Comparison of ENCODE assay signal across 20 cellular contexts in the genomic region with DNA sequence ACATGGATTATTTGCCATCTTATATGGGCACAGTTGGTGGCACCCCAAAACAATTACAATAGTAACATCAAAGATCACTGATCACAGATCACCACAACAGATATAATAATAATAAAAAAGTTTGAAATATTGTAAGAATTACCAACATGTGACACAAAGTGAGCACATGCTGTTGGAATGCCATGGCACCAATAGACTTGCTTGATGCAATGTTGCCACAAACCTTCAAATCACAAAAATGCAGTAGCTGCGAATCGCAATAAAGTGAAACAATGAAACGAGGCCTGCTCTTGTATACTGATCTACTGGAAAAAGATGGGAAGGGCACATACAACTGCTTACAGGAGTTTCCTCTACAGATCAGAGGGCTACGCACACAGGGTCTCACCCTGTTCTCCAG. TPM values are rescaled to one million over a fixed set of nuclear protein-coding genes. Genes with fewer than 3 reads are reported as not detected.
DNase-seq lines count a peak whose midpoint lies in the region; ATAC-seq and TF ChIP-seq lines count a peak whose summit lies in the region.
"Had no signal": no experiment of that assay in that cellular context is flagged by ENCODE, and none has a peak within 500 bp of the region (broad histone marks: within the 10 kb centered on the region; RNA-seq: fewer than 3 reads in every experiment).

No MANE protein-coding gene starts in this region.

- no peaks in the 10 kb centered on the region for H3K36me3 Mint-ChIP-seq in mesothelial cell of epicardium

- no peak overlapping the region for H3K4me3 ChIP-seq in AG10803 (ENCODE audit: low read length)
- no peak overlapping the region for H3K4me3 ChIP-seq in IMR-90 (ENCODE audit: insufficient read depth, low read depth, low read length)
- no peak overlapping the region for H3K4me3 ChIP-seq in choroid plexus epithelial cell (ENCODE audit: low read depth, low read length)
- H3K4me3 ChIP-seq in heart left ventricle, result no peak overlapping the region
- H3K4me3 ChIP-seq: PC-9 had no signal

- no peak overlapping the region for H2BK5ac ChIP-seq in IMR-90 (ENCODE audit: low read depth, low read length, poor library complexity, severe bottlenecking)

- H3K4me1 ChIP-seq in IMR-90 (ENCODE audit: control insufficient read depth, insufficient read depth, low read length) (no peaks in the 10 kb centered on the region), heart left ventricle (no peaks in the 10 kb centered on the region)

- no peak overlapping the region for H3K23ac ChIP-seq in IMR-90 (ENCODE audit: low read depth, low read length)

- H3K18ac ChIP-seq in IMR-90 (ENCODE audit: low read depth, low read length), result no peak overlapping the region

- H3K9me1 ChIP-seq in IMR-90 (ENCODE audit: insufficient read depth, low read length), result no peaks in the 10 kb centered on the region

- no peak overlapping the region for H2AK5ac ChIP-seq in IMR-90 (ENCODE audit: low read depth, low read length)

- H3K27me3 Mint-ChIP-seq in mesothelial cell of epicardium (ENCODE audit: low read depth), result no peaks in the 10 kb centered on the region
- H3K27me3 Mint-ChIP-seq: CD4-positive, alpha-beta T cell had no signal

- no peaks in the 10 kb centered on the region for H3K27me3 ChIP-seq in IMR-90 (ENCODE audit: control insufficient read depth, insufficient read depth, low read length)
- no peaks in the 10 kb centered on the region for H3K27me3 ChIP-seq in heart left ventricle

- H4K5ac ChIP-seq in IMR-90 (ENCODE audit: low read depth, low read length), result no peak overlapping the region

- H2AK9ac ChIP-seq in IMR-90 (replicated peaks; ENCODE audit: low read depth, low read length, poor library complexity), result no peak overlapping the region

- H4K8ac ChIP-seq in IMR-90 (ENCODE audit: low read depth in 2 of 2, low read length in 2 of 2), result no peak overlapping the region

- H4K91ac ChIP-seq in IMR-90 (ENCODE audit: insufficient read depth, low read depth, low read length), result no peak overlapping the region

- no peaks in the 10 kb centered on the region for H3K9me3 Mint-ChIP-seq in mesothelial cell of epicardium
- H3K9me3 Mint-ChIP-seq: CD4-positive, alpha-beta T cell had no signal

- H3K9me3 ChIP-seq in IMR-90 (ENCODE audit: control insufficient read depth, insufficient read depth, low read length), result no peaks in the 10 kb centered on the region
- H3K9me3 ChIP-seq in heart left ventricle, result peaks cover 0 to 5% (median 0%) of the 10 kb centered on the region in 12 donors

- H3K4ac ChIP-seq in IMR-90 (ENCODE audit: low read depth, low read length), result no peak overlapping the region

- CTCF ChIA-PET in IMR-90 (lab: Yijun Ruan, JAX), result no interaction called here

- dilution Hi-C loops in IMR-90 (cut with HindIII; ENCODE audit: low sequenced_read_pairs, unreplicated experiment), result no loop called here

- no peaks in the 10 kb centered on the region for H4K20me1 ChIP-seq in IMR-90 (ENCODE audit: insufficient read depth, low read length)

- ATAC-seq in IMR-90 (ENCODE audit: low read depth) (no peak), GM19463 (IDR thresholded peaks at IDR 0.05; ENCODE audit: unreplicated experiment) (no peak), heart left ventricle (no peak)
- ATAC-seq: SK-N-SH treated with all-trans-retinoic acid at 6 μM for 48 hours had no signal

- TF ChIP-seq CTCF in AG10803 (conservative IDR thresholded peaks at IDR 0.05; ENCODE audit: low read length), result no peak
- no peak for TF ChIP-seq CTCF in IMR-90 (conservative IDR thresholded peaks at IDR 0.05; ENCODE audit: low read depth, low read length)
- TF ChIP-seq CTCF in choroid plexus epithelial cell (conservative IDR thresholded peaks at IDR 0.05; ENCODE audit: low read depth, low read length), result no peak
- TF ChIP-seq CTCF in mesothelial cell of epicardium (IDR thresholded peaks at IDR 0.05; ENCODE audit: unreplicated experiment), result no peak
- TF ChIP-seq CTCF in heart left ventricle (IDR thresholded peaks at IDR 0.05), result no peak

- POLR2A ChIA-PET in IMR-90 (lab: Charles Lee; ENCODE audit: unreplicated experiment), result no interaction called here

- intact Hi-C loops in IMR-90 (cut with micrococcal nuclease), result no loop called here
- intact Hi-C loops in heart left ventricle (cut with DNase I), result no loop called here

- no peak overlapping the region for H3K4me2 ChIP-seq in IMR-90 (ENCODE audit: low read depth, low read length)
- H3K4me2 ChIP-seq: PC-9 had no signal

- H3K56ac ChIP-seq in IMR-90 (ENCODE audit: extremely low read depth, insufficient read depth, low read length), result no peak overlapping the region

- DNase-seq in AG10803 (ENCODE audit: low read depth), result peak; percentile 27
- peak; percentile 36 for DNase-seq in IMR-90
- DNase-seq in choroid plexus epithelial cell (ENCODE audit: low read depth), result peak; percentile 56
- DNase-seq in iris pigment epithelial cell (ENCODE audit: low read depth), result peak; percentile 66
- no peak for DNase-seq in AG20443 (ENCODE audit: low spot score)
- no peak for DNase-seq in mesothelial cell of epicardium (ENCODE audit: low spot score in 2 of 2, unreplicated experiment in 2 of 2)
- DNase-seq in heart left ventricle, result no peak
- DNase-seq: 8988T; CD4-positive, alpha-beta T cell; DMS153; MV-4-11; NCI-H187; NCI-H2107; NCI-H226; NCI-H524; PC-9; SIG-M5 had no signal

- H2BK15ac ChIP-seq in IMR-90 (ENCODE audit: low read depth, low read length), result no peak overlapping the region

- H2AFZ ChIP-seq in IMR-90 (replicated peaks; ENCODE audit: low read length, poor library complexity), result peak overlapping the region; percentile 11
- H2AFZ ChIP-seq: PC-9 had no signal

- no peak overlapping the region for H3K27ac Mint-ChIP-seq in mesothelial cell of epicardium
- H3K27ac Mint-ChIP-seq: CD4-positive, alpha-beta T cell had no signal

- BruUV-seq in IMR-90 (replicated peaks; lab: Mats Ljungman, UMichigan), result no TSS peak

- no peak for TF ChIP-seq RAD21 in IMR-90 (IDR thresholded peaks at IDR 0.05; ENCODE audit: low read length)

- H2BK120ac ChIP-seq in IMR-90 (ENCODE audit: low read depth, low read length), result no peak overlapping the region

- H3K27ac ChIP-seq in IMR-90 (ENCODE audit: insufficient read depth, low read length), result no peak overlapping the region
- no peak overlapping the region for H3K27ac ChIP-seq in heart left ventricle
- H3K27ac ChIP-seq: PC-9, RWPE1 had no signal

- in situ Hi-C loops in IMR-90 (cut with MboI; ENCODE audit: low sequenced_read_pairs), result no loop called here

- H3K4me3 Mint-ChIP-seq in mesothelial cell of epicardium, result no peak overlapping the region
- H3K4me3 Mint-ChIP-seq: CD4-positive, alpha-beta T cell had no signal

- no peaks in the 10 kb centered on the region for H3K36me3 ChIP-seq in IMR-90 (ENCODE audit: control insufficient read depth, insufficient read depth, low read length)
- H3K36me3 ChIP-seq in heart left ventricle, result no peaks in the 10 kb centered on the region

- 93% methylated on average over 2 of the region's 4 CpGs; no CpG with 5 or more reads in 1 of the 2 experiments for WGBS in IMR-90 (ENCODE audit: extremely low coverage in 2 of 2, insufficient read length in 1 of 2), 2 experiments
- WGBS in heart left ventricle, 4 donors, result 92 to 99% (median 94%) methylated on average over 4 of the region's 4 CpGs

- no peak for TF ChIP-seq POLR2A in IMR-90 (IDR thresholded peaks at IDR 0.05; ENCODE audit: low read depth, low read length)
- TF ChIP-seq POLR2A in heart left ventricle (IDR thresholded peaks at IDR 0.05), result no peak

- H3K14ac ChIP-seq in IMR-90 (replicated peaks; ENCODE audit: low read depth, low read length), result no peak overlapping the region

- H3K79me1 ChIP-seq in IMR-90 (ENCODE audit: low read depth in 1 of 2, low read length in 2 of 2), result no peaks in the 10 kb centered on the region

- H2BK20ac ChIP-seq in IMR-90 (ENCODE audit: low read depth, low read length), result no peak overlapping the region

- H3K9ac ChIP-seq in IMR-90 (ENCODE audit: low read depth, low read length), result no peak overlapping the region

- H3K4me1 Mint-ChIP-seq in mesothelial cell of epicardium, result no peaks in the 10 kb centered on the region

TF ChIP-seq in IMR-90, 13 proteins besides CTCF, POLR2A, EP300 and RAD21:
- no peak for TF ChIP-seq NFE2L2 (IDR thresholded peaks at IDR 0.05; ENCODE audit: low read depth, low read length)
- TF ChIP-seq CEBPB (IDR thresholded peaks at IDR 0.05; ENCODE audit: low read depth, low read length), result peak; percentile 16; the same call in 1 of the 2 replicates

RNA-seq across cellular contexts. Expression of a gene that starts 32.2 kb away (rescaled TPM):
- total RNA-seq in IMR-90 (2012; rRNA removed), result 14.0 and 16.1 TPM in 2 replicates
- polyA plus RNA-seq in IMR-90 (2012; rRNA removed), result 11.0 and 13.4 TPM in 2 replicates
- polyA plus RNA-seq in IMR-90 (2012; cell fraction: cytosol; rRNA removed), result 4.8 and 6.4 TPM in 2 replicates
- polyA plus RNA-seq in IMR-90 (2012; cell fraction: nucleus; rRNA removed; ENCODE audit: low replicate concordance), result 9.6 and 30.5 TPM in 2 replicates
- 23.1 to 24.6 TPM (median 24.1 TPM) in 3 replicates for total RNA-seq in mesothelial cell of epicardium
- total RNA-seq in heart left ventricle, result 10 to 100 TPM in 7 of 9 donors, 1 to 10 TPM in 2; 9.4 to 12.7 (median 10.2) TPM
- polyA plus RNA-seq in heart left ventricle, result 10 to 100 TPM in 1 of 2 donors, 1 to 10 TPM in 1; 4.0 to 12.6 TPM

RNA-seq across cellular contexts. Expression of a gene that starts 60.0 kb away (rescaled TPM):
- total RNA-seq in IMR-90 (2012; rRNA removed) (41.6 and 42.2 TPM in 2 replicates), mesothelial cell of epicardium (32.9 to 34.7 TPM (median 34.1 TPM) in 3 replicates), heart left ventricle (10 to 100 TPM; 10.9 to 24.1 (median 21.4) TPM)
- polyA plus RNA-seq in IMR-90 (2012; rRNA removed) (12.9 and 18.0 TPM in 2 replicates), heart left ventricle (10 to 100 TPM in 1 of 2 donors, 1 to 10 TPM in 1; 8.5 to 25.5 TPM)
- 4.8 and 9.3 TPM in 2 replicates for polyA plus RNA-seq in IMR-90 (2012; cell fraction: cytosol; rRNA removed)
- 1.8 and 7.5 TPM in 2 replicates for polyA plus RNA-seq in IMR-90 (2012; cell fraction: nucleus; rRNA removed; ENCODE audit: low replicate concordance)

Comparison
In these comparisons a context has a peak if more than half of its experiments do, and no peak if none do; other contexts are left out.
1. DNase-seq: peak in AG10803 (single experiment), IMR-90 (single experiment), choroid plexus epithelial cell (single experiment) and iris pigment epithelial cell (single experiment); none in AG20443 (single experiment), mesothelial cell of epicardium (0 of 2) and heart left ventricle (0 of 5).